28 cellular contexts compared by ENCODE assay signal in genomic region chr20:41526327-41526726, GRCh38.
A peak's percentile ranks its signal among the peaks of the same experiment; 100 is the strongest.
DNase-seq lines count a peak whose midpoint lies in the region; ATAC-seq, FAIRE-seq and TF ChIP-seq lines count a peak whose summit lies in the region.
"Had no signal": no experiment of that assay in that cellular context is flagged by ENCODE, and none has a peak within 500 bp of the region (broad histone marks: within the 10 kb centered on the region; RNA-seq: fewer than 3 reads in every experiment).

No MANE protein-coding gene starts in this region.

- no peak overlapping the region for H2BK20ac ChIP-seq in IMR-90 (ENCODE audit: low read depth, low read length)

- no peak for TF ChIP-seq RAD21 in IMR-90 (IDR thresholded peaks at IDR 0.05; ENCODE audit: low read length)

- H3K4me1 ChIP-seq in IMR-90 (ENCODE audit: control insufficient read depth, insufficient read depth, low read length) (peaks cover 4% of the 10 kb centered on the region), small intestine (ENCODE audit: control insufficient read depth in 2 of 2, insufficient read depth in 1 of 2, low read depth in 1 of 2, low read length in 1 of 2) (peaks cover 4 to 14% of the 10 kb centered on the region in 2 donors)

- dilution Hi-C loops in IMR-90 (cut with HindIII; ENCODE audit: low sequenced_read_pairs, unreplicated experiment) = no loop called here

- no peak overlapping the region for H4K91ac ChIP-seq in IMR-90 (ENCODE audit: insufficient read depth, low read depth, low read length)

- H4K5ac ChIP-seq in IMR-90 (ENCODE audit: low read depth, low read length) = no peak overlapping the region

- no peak overlapping the region for H3K56ac ChIP-seq in IMR-90 (ENCODE audit: extremely low read depth, insufficient read depth, low read length)

- peaks cover 3% of the 10 kb centered on the region; the same call in 1 of the 2 replicates for H3K36me3 ChIP-seq in IMR-90 (ENCODE audit: control insufficient read depth, insufficient read depth, low read length)
- peaks cover 0 to 1% of the 10 kb centered on the region in 2 donors for H3K36me3 ChIP-seq in small intestine (ENCODE audit: control insufficient read depth in 2 of 2, insufficient read depth in 2 of 2, low read length in 2 of 2)
- H3K36me3 ChIP-seq: ascending aorta, right lobe of liver had no signal

- TF ChIP-seq POLR2A in IMR-90 (IDR thresholded peaks at IDR 0.05; ENCODE audit: low read depth, low read length) = no peak

- no peak overlapping the region for H3K4me2 ChIP-seq in IMR-90 (ENCODE audit: low read depth, low read length)
- H3K4me2 ChIP-seq: KMS-11 had no signal

- CTCF ChIA-PET in IMR-90 (lab: Yijun Ruan, JAX) = no interaction called here

- no peak overlapping the region for H3K4ac ChIP-seq in IMR-90 (ENCODE audit: low read depth, low read length)

- WGBS in IMR-90 (ENCODE audit: extremely low coverage in 2 of 2, insufficient read length in 1 of 2), 2 experiments = no CpG with 5 or more reads among the region's 3 CpGs
- 16 to 59% (median 36%) methylated on average over 3 of the region's 3 CpGs for WGBS in small intestine, 3 donors

- H3K27ac ChIP-seq in IMR-90 (ENCODE audit: insufficient read depth, low read length) (no peak overlapping the region), small intestine (ENCODE audit: low read depth in 1 of 2, low read length in 1 of 2) (peak overlapping the region in 1 of 2 donors; percentile 14)
- H3K27ac ChIP-seq: ascending aorta, KMS-11, lower lobe of right lung, right lobe of liver had no signal

- H3K9me3 ChIP-seq in IMR-90 (ENCODE audit: control insufficient read depth, insufficient read depth, low read length) (no peaks in the 10 kb centered on the region), small intestine (ENCODE audit: control insufficient read depth, low read depth) (no peaks in the 10 kb centered on the region)
- H3K9me3 ChIP-seq: ascending aorta, lower lobe of right lung, right lobe of liver had no signal

- no peak overlapping the region for H3K9ac ChIP-seq in IMR-90 (ENCODE audit: low read depth, low read length)
- H3K9ac ChIP-seq: KMS-11 had no signal

- H3K9me1 ChIP-seq in IMR-90 (ENCODE audit: insufficient read depth, low read length) = no peaks in the 10 kb centered on the region

- H2BK15ac ChIP-seq in IMR-90 (ENCODE audit: low read depth, low read length) = no peak overlapping the region

- H3K4me3 ChIP-seq in IMR-90 (ENCODE audit: insufficient read depth, low read depth, low read length) (no peak overlapping the region), small intestine (ENCODE audit: low read depth in 1 of 2, low read length in 2 of 2) (no peak overlapping the region)
- H3K4me3 ChIP-seq: lower lobe of right lung, right lobe of liver had no signal

- intact Hi-C loops in IMR-90 (cut with micrococcal nuclease) = no loop called here

- ATAC-seq in IMR-90 (ENCODE audit: low read depth) (no peak), GM19023 (IDR thresholded peaks at IDR 0.05; ENCODE audit: unreplicated experiment) (no peak)
- ATAC-seq: activated CD4-positive, CD25-positive, alpha-beta regulatory T cell treated with anti-CD3 and anti-CD28 coated beads, Interleukin-2, amount 50 U/mL, for 24 hours; activated CD8-positive, alpha-beta T cell treated with anti-CD3 and anti-CD28 coated beads, Interleukin-2, amount 10 ng/mL, durations not matched to agents 7 days and 5 days; lower lobe of right lung; stimulated activated naive B cell treated with anti-CD40 and anti-IgM and Interleukin-4, amounts not matched to agents 10 μg/mL and 1 μg/mL and 100 μg/mL, for 72 hours had no signal

- no peak overlapping the region for H2BK120ac ChIP-seq in IMR-90 (ENCODE audit: low read depth, low read length)

- H2BK5ac ChIP-seq in IMR-90 (ENCODE audit: low read depth, low read length, poor library complexity, severe bottlenecking) = no peak overlapping the region

- DNase-seq in IMR-90 (no peak), cerebellum (ENCODE audit: low spot score) (peak; percentile 61), small intestine (peak; percentile 74), NCI-H2171 (lab: John Stamatoyannopoulos, UW) (no peak), NCI-H82 treated with DMSO at 0.1 percent for 48 hours (lab: John Stamatoyannopoulos, UW; ENCODE audit: unreplicated experiment) (no peak)
- no peak for DNase-seq in stimulated activated CD4-positive, alpha-beta T cell treated with anti-CD3 and anti-CD28 coated beads, Interleukin-4, amount 100 ng/mL, for 1 hour
- DNase-seq: activated CD8-positive, alpha-beta T cell treated with anti-CD3 and anti-CD28 coated beads, Interleukin-2, amount 10 ng/mL, durations not matched to agents 7 days and 5 days; activated naive CD4-positive, alpha-beta T cell treated with anti-CD3 and anti-CD28 coated beads, Interleukin-2, amount 10 ng/mL, durations not matched to agents 7 days and 5 days; activated T-cell treated with anti-CD3 and anti-CD28 coated beads, Interleukin-2, amount 50 U/mL, for 24 hours; CD8-positive, alpha-beta memory T cell; glutamatergic neuron; H7; lower lobe of right lung; NCI-H187 treated with DMSO at 0.1 percent for 48 hours; occipital lobe; right lobe of liver; RPMI8226; stimulated activated naive B cell treated with anti-CD40 and anti-IgM and Interleukin-4, amounts not matched to agents 10 μg/mL and 1 μg/mL and 100 μg/mL, for 72 hours; T-helper 9 cell; trophoblast cell had no signal

- FAIRE-seq in islet of Langerhans (lab: Jason Lieb, UNC) (peak; percentile 78), small intestine (lab: Jason Lieb, UNC) (no peak)
- FAIRE-seq: colon, endometrium, GM12891 had no signal

- H3K27me3 ChIP-seq in IMR-90 (ENCODE audit: control insufficient read depth, insufficient read depth, low read length) = no peaks in the 10 kb centered on the region
- H3K27me3 ChIP-seq in small intestine (ENCODE audit: control insufficient read depth in 2 of 2, insufficient read depth in 2 of 2, low read length in 2 of 2) = no peaks in the 10 kb centered on the region
- H3K27me3 ChIP-seq: ascending aorta, right lobe of liver had no signal

- H2AK9ac ChIP-seq in IMR-90 (replicated peaks; ENCODE audit: low read depth, low read length, poor library complexity) = no peak overlapping the region

- no peak overlapping the region for H2AFZ ChIP-seq in IMR-90 (replicated peaks; ENCODE audit: low read length, poor library complexity)

- TF ChIP-seq CTCF in IMR-90 (conservative IDR thresholded peaks at IDR 0.05; ENCODE audit: low read depth, low read length) = no peak

- no TSS peak for BruUV-seq in IMR-90 (replicated peaks; lab: Mats Ljungman, UMichigan)

- H3K23ac ChIP-seq in IMR-90 (ENCODE audit: low read depth, low read length) = no peak overlapping the region

- in situ Hi-C loops in IMR-90 (cut with MboI; ENCODE audit: low sequenced_read_pairs) = no loop called here

- no peak overlapping the region for H3K18ac ChIP-seq in IMR-90 (ENCODE audit: low read depth, low read length)

- H4K8ac ChIP-seq in IMR-90 (ENCODE audit: low read depth in 2 of 2, low read length in 2 of 2) = no peak overlapping the region

- H3K79me1 ChIP-seq in IMR-90 (ENCODE audit: low read depth in 1 of 2, low read length in 2 of 2) = peaks cover 21 to 68% of the 10 kb centered on the region in 2 experiments

- H2AK5ac ChIP-seq in IMR-90 (ENCODE audit: low read depth, low read length) = no peak overlapping the region

- peaks cover 12% of the 10 kb centered on the region; the same call in 1 of the 2 replicates for H4K20me1 ChIP-seq in IMR-90 (ENCODE audit: insufficient read depth, low read length)

- POLR2A ChIA-PET in IMR-90 (lab: Charles Lee; ENCODE audit: unreplicated experiment) = no interaction called here

- H3K14ac ChIP-seq in IMR-90 (replicated peaks; ENCODE audit: low read depth, low read length) = no peak overlapping the region

TF ChIP-seq in IMR-90, 13 proteins besides CTCF, POLR2A, EP300 and RAD21:
- TF ChIP-seq MXI1 (IDR thresholded peaks at IDR 0.05; ENCODE audit: borderline replicate concordance, low read depth, low read length) (no peak), USF2 (IDR thresholded peaks at IDR 0.05; ENCODE audit: low read depth, low read length) (no peak), MAFK (IDR thresholded peaks at IDR 0.05; ENCODE audit: low read depth, low read length) (peak; percentile 76)

Comparison
In these comparisons a context has a peak if more than half of its experiments do, and no peak if none do; other contexts are left out.
1. DNase-seq: peak in cerebellum (single experiment) and small intestine (single experiment); none in IMR-90 (single experiment), NCI-H2171 (single experiment), stimulated activated CD4-positive, alpha-beta T cell treated with anti-CD3 and anti-CD28 coated beads, Interleukin-4, amount 100 ng/mL, for 1 hour (single experiment) and NCI-H82 treated with DMSO at 0.1 percent for 48 hours (single experiment).